ENCODE assay signal across 8 cellular contexts in the genomic region with DNA sequence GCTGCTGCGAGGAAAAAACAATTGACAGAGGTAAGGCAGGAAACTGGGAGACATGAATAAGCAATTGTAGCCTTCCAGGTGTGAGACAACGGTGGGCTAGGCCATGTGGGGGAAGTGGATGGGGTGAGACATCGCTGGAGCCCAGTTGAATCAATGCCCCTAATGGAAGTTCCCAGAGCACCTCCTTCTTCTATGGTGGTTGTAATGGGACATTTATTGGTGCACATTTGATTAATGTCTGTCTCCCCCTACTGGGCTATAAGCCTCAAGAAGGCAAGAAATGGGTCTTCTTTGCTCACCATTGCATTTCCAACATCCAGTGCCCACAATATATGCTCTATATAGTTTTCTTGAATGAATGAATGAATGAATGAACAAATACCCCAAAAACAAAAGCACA. TPM values are rescaled to one million over a fixed set of nuclear protein-coding genes. Genes with fewer than 3 reads are reported as not detected.
A peak's percentile ranks its signal among the peaks of the same experiment; 100 is the strongest.
DNase-seq lines count a peak whose midpoint lies in the region; FAIRE-seq and TF ChIP-seq lines count a peak whose summit lies in the region.

No MANE protein-coding gene starts in this region.

- H3K4me3 ChIP-seq in OCI-LY7 (ENCODE audit: low read depth, low read length, poor library complexity, severe bottlenecking) (no peak overlapping the region), foreskin fibroblast (ENCODE audit: low read depth in 1 of 2, low read length in 2 of 2) (no peak overlapping the region), left ventricle myocardium inferior (no peak overlapping the region)

- H3K36me3 ChIP-seq in OCI-LY7 (ENCODE audit: insufficient read depth, low read length) (no peaks in the 10 kb centered on the region), left ventricle myocardium inferior (no peaks in the 10 kb centered on the region)

- TF ChIP-seq CTCF in C4-2B (conservative IDR thresholded peaks at IDR 0.05) (peak; percentile 56), OCI-LY7 (conservative IDR thresholded peaks at IDR 0.05; ENCODE audit: low read length) (peak; percentile 83), glutamatergic neuron (IDR thresholded peaks at IDR 0.05; ENCODE audit: partially characterized antibody, unreplicated experiment) (peak; percentile 17), foreskin fibroblast (IDR thresholded peaks at IDR 0.05; ENCODE audit: low read depth, low read length) (no peak), left ventricle myocardium inferior (IDR thresholded peaks at IDR 0.05; ENCODE audit: borderline replicate concordance) (no peak)

- H2AFZ ChIP-seq in OCI-LY7 (ENCODE audit: low read length) = no peak overlapping the region

- H3K4me1 ChIP-seq in OCI-LY7 (ENCODE audit: insufficient read depth, low read length, poor library complexity, severe bottlenecking) (no peaks in the 10 kb centered on the region), left ventricle myocardium inferior (no peaks in the 10 kb centered on the region)

- no TSS peak for BruUV-seq in OCI-LY7 (replicated peaks; lab: Mats Ljungman, UMichigan)

- H3K9me3 ChIP-seq in OCI-LY7 (ENCODE audit: low read length) = no peaks in the 10 kb centered on the region
- no peaks in the 10 kb centered on the region for H3K9me3 ChIP-seq in left ventricle myocardium inferior (replicated peaks)

- peak; percentile 30 for DNase-seq in H54 (ENCODE audit: insufficient read length, low spot score)
- peak; percentile 61 for DNase-seq in OCI-LY7 (ENCODE audit: low spot score)
- no peak for DNase-seq in glutamatergic neuron
- no peak for DNase-seq in foreskin fibroblast
- DNase-seq in left ventricle myocardium inferior = no peak
- DNase-seq in NCI-H1105 (lab: John Stamatoyannopoulos, UW) = no peak
- no peak for DNase-seq in posterior vena cava (ENCODE audit: low spot score)

- no peak overlapping the region for H3K4me3 Mint-ChIP-seq in glutamatergic neuron (ENCODE audit: unreplicated experiment)

- CTCF ChIA-PET in OCI-LY7 (lab: Charles Lee; ENCODE audit: unreplicated experiment) = no interaction called here

- H3K27me3 Mint-ChIP-seq in glutamatergic neuron (ENCODE audit: unreplicated experiment) = no peaks in the 10 kb centered on the region

- H3K27ac ChIP-seq in C4-2B = no peak overlapping the region
- H3K27ac ChIP-seq in OCI-LY7 (ENCODE audit: low read depth, low read length, poor library complexity, severe bottlenecking) = no peak overlapping the region
- no peak overlapping the region for H3K27ac ChIP-seq in left ventricle myocardium inferior (replicated peaks)

- TF ChIP-seq POLR2A in H54 (IDR thresholded peaks at IDR 0.05; ENCODE audit: low read depth, low read length) = no peak

- intact Hi-C loops in OCI-LY7 (cut with micrococcal nuclease; ENCODE audit: unreplicated experiment) (loop anchor here (1.0 kb wide), 1 partner anchor 80 kb away; no protein-coding TSS in a partner anchor), left ventricle myocardium inferior (cut with micrococcal nuclease) (no loop called here), posterior vena cava (cut with DNase I) (no loop called here)

- H3K9me2 ChIP-seq in OCI-LY7 (ENCODE audit: insufficient read depth, low read length) = no peaks in the 10 kb centered on the region

- no peaks in the 10 kb centered on the region for H3K79me2 ChIP-seq in OCI-LY7 (ENCODE audit: insufficient read depth, low read depth, low read length)

- no peak for FAIRE-seq in H54 (lab: Jason Lieb, UNC)

- no peak overlapping the region for H3K27ac Mint-ChIP-seq in glutamatergic neuron (ENCODE audit: unreplicated experiment)

- no peaks in the 10 kb centered on the region for H4K20me1 ChIP-seq in OCI-LY7 (ENCODE audit: insufficient read depth, low read length)

- H3K36me3 Mint-ChIP-seq in glutamatergic neuron (ENCODE audit: unreplicated experiment) = no peaks in the 10 kb centered on the region

- H3K4me1 Mint-ChIP-seq in glutamatergic neuron (ENCODE audit: low read depth, unreplicated experiment) = peaks cover 13% of the 10 kb centered on the region

- H3K27me3 ChIP-seq in left ventricle myocardium inferior (ENCODE audit: low read depth) = peaks cover 89% of the 10 kb centered on the region

- no peak overlapping the region for H3K4me2 ChIP-seq in OCI-LY7 (ENCODE audit: low read length)

- peaks cover 8% of the 10 kb centered on the region for H3K9me3 Mint-ChIP-seq in glutamatergic neuron (ENCODE audit: unreplicated experiment)

- POLR2A ChIA-PET in OCI-LY7 (lab: Charles Lee) = no interaction called here

RNA-seq across cellular contexts. Expression of gene CD300E, which starts 22.7 kb away (rescaled TPM):
- not detected in 2 replicates for total RNA-seq in OCI-LY7 (2014; rRNA removed; shearing (Covaris generic))
- total RNA-seq in OCI-LY7 (2022) (not detected in 2 replicates), glutamatergic neuron (ENCODE audit: unreplicated experiment) (not detected), left ventricle myocardium inferior (0.30 TPM), posterior vena cava (1 to 10 TPM; 1.4 to 3.3 TPM)

RNA-seq across cellular contexts. Expression of gene CD300LD, which starts 54.1 kb away (rescaled TPM):
- not detected in 2 replicates for total RNA-seq in OCI-LY7 (2014; rRNA removed; shearing (Covaris generic))
- total RNA-seq in OCI-LY7 (2022) = not detected in 2 replicates
- not detected for total RNA-seq in glutamatergic neuron (ENCODE audit: unreplicated experiment)
- not detected for total RNA-seq in left ventricle myocardium inferior
- not detected for total RNA-seq in posterior vena cava

Comparison
In these comparisons a context has a peak if more than half of its experiments do, and no peak if none do; other contexts are left out.
1. CTCF ChIP-seq: peak in C4-2B (single experiment), OCI-LY7 (single experiment) and glutamatergic neuron (single experiment); none in foreskin fibroblast (single experiment) and left ventricle myocardium inferior (single experiment).
2. DNase-seq: peak in H54 (single experiment) and OCI-LY7 (single experiment); none in glutamatergic neuron (single experiment), foreskin fibroblast (0 of 2), left ventricle myocardium inferior (single experiment), NCI-H1105 (single experiment) and posterior vena cava (single experiment).